Comparison of ENCODE assay signal across 1 cellular context in the genomic region with DNA sequence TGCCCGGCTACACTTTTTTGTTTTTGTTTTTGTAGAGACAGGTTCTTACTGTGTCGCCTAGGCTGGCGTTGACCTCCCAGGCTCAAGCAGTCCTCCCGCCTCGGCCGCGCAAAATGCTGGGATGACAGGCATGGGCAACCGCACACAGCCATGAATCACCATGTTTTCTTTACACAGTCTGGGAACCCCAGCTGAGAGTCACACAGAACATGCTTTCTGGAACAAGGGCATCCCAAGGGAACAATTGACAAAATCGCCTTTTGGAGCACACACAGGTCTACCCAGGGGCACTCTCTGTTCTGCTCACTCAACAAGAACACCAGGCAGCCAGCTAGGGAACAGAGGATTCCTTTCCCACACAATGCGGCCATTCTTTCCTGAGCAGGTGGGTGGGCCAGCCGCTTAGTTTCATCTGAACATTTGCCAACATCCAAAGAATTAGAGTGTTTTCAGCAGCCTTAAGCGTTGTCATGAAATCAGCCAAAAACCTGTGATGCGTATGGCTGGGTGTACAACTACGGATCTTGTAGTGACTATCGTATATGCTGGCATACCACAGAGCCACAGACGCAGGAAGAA.
TF ChIP-seq lines count a peak whose summit lies in the region.

No MANE protein-coding gene starts in this region.

TF ChIP-seq in HepG2, 621 proteins besides CTCF, POLR2A, EP300 and RAD21 (continued from another document):
- TF ChIP-seq, protein P1, sequence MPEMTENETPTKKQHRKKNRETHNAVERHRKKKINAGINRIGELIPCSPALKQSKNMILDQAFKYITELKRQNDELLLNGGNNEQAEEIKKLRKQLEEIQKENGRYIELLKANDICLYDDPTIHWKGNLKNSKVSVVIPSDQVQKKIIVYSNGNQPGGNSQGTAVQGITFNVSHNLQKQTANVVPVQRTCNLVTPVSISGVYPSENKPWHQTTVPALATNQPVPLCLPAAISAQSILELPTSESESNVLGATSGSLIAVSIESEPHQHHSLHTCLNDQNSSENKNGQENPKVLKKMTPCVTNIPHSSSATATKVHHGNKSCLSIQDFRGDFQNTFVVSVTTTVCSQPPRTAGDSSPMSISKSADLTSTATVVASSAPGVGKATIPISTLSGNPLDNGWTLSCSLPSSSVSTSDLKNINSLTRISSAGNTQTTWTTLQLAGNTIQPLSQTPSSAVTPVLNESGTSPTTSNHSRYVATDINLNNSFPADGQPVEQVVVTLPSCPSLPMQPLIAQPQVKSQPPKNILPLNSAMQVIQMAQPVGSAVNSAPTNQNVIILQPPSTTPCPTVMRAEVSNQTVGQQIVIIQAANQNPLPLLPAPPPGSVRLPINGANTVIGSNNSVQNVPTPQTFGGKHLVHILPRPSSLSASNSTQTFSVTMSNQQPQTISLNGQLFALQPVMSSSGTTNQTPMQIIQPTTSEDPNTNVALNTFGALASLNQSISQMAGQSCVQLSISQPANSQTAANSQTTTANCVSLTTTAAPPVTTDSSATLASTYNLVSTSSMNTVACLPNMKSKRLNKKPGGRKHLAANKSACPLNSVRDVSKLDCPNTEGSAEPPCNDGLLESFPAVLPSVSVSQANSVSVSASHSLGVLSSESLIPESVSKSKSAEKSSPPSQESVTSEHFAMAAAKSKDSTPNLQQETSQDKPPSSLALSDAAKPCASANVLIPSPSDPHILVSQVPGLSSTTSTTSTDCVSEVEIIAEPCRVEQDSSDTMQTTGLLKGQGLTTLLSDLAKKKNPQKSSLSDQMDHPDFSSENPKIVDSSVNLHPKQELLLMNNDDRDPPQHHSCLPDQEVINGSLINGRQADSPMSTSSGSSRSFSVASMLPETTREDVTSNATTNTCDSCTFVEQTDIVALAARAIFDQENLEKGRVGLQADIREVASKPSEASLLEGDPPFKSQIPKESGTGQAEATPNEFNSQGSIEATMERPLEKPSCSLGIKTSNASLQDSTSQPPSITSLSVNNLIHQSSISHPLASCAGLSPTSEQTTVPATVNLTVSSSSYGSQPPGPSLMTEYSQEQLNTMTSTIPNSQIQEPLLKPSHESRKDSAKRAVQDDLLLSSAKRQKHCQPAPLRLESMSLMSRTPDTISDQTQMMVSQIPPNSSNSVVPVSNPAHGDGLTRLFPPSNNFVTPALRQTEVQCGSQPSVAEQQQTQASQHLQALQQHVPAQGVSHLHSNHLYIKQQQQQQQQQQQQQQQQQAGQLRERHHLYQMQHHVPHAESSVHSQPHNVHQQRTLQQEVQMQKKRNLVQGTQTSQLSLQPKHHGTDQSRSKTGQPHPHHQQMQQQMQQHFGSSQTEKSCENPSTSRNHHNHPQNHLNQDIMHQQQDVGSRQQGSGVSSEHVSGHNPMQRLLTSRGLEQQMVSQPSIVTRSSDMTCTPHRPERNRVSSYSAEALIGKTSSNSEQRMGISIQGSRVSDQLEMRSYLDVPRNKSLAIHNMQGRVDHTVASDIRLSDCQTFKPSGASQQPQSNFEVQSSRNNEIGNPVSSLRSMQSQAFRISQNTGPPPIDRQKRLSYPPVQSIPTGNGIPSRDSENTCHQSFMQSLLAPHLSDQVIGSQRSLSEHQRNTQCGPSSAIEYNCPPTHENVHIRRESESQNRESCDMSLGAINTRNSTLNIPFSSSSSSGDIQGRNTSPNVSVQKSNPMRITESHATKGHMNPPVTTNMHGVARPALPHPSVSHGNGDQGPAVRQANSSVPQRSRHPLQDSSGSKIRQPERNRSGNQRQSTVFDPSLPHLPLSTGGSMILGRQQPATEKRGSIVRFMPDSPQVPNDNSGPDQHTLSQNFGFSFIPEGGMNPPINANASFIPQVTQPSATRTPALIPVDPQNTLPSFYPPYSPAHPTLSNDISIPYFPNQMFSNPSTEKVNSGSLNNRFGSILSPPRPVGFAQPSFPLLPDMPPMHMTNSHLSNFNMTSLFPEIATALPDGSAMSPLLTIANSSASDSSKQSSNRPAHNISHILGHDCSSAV (CRISPR knock-in tag; IDR thresholded peaks at IDR 0.05; ENCODE audit: borderline replicate concordance) = no peak
- TF ChIP-seq ATRX (CRISPR knock-in tag; IDR thresholded peaks at IDR 0.05; ENCODE audit: borderline replicate concordance) (no peak), MEF2D (CRISPR knock-in tag; IDR thresholded peaks at IDR 0.05) (no peak), SSRP1 (CRISPR knock-in tag; IDR thresholded peaks at IDR 0.05) (no peak), SMYD3 (CRISPR knock-in tag; IDR thresholded peaks at IDR 0.05) (no peak), ZNF614 (CRISPR knock-in tag; IDR thresholded peaks at IDR 0.05; ENCODE audit: borderline replicate concordance) (no peak)
- TF ChIP-seq, protein P2, sequence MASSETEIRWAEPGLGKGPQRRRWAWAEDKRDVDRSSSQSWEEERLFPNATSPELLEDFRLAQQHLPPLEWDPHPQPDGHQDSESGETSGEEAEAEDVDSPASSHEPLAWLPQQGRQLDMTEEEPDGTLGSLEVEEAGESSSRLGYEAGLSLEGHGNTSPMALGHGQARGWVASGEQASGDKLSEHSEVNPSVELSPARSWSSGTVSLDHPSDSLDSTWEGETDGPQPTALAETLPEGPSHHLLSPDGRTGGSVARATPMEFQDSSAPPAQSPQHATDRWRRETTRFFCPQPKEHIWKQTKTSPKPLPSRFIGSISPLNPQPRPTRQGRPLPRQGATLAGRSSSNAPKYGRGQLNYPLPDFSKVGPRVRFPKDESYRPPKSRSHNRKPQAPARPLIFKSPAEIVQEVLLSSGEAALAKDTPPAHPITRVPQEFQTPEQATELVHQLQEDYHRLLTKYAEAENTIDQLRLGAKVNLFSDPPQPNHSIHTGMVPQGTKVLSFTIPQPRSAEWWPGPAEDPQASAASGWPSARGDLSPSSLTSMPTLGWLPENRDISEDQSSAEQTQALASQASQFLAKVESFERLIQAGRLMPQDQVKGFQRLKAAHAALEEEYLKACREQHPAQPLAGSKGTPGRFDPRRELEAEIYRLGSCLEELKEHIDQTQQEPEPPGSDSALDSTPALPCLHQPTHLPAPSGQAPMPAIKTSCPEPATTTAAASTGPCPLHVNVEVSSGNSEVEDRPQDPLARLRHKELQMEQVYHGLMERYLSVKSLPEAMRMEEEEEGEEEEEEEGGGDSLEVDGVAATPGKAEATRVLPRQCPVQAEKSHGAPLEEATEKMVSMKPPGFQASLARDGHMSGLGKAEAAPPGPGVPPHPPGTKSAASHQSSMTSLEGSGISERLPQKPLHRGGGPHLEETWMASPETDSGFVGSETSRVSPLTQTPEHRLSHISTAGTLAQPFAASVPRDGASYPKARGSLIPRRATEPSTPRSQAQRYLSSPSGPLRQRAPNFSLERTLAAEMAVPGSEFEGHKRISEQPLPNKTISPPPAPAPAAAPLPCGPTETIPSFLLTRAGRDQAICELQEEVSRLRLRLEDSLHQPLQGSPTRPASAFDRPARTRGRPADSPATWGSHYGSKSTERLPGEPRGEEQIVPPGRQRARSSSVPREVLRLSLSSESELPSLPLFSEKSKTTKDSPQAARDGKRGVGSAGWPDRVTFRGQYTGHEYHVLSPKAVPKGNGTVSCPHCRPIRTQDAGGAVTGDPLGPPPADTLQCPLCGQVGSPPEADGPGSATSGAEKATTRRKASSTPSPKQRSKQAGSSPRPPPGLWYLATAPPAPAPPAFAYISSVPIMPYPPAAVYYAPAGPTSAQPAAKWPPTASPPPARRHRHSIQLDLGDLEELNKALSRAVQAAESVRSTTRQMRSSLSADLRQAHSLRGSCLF (CRISPR knock-in tag; IDR thresholded peaks at IDR 0.05; ENCODE audit: borderline replicate concordance) = no peak
- TF ChIP-seq, protein P3, sequence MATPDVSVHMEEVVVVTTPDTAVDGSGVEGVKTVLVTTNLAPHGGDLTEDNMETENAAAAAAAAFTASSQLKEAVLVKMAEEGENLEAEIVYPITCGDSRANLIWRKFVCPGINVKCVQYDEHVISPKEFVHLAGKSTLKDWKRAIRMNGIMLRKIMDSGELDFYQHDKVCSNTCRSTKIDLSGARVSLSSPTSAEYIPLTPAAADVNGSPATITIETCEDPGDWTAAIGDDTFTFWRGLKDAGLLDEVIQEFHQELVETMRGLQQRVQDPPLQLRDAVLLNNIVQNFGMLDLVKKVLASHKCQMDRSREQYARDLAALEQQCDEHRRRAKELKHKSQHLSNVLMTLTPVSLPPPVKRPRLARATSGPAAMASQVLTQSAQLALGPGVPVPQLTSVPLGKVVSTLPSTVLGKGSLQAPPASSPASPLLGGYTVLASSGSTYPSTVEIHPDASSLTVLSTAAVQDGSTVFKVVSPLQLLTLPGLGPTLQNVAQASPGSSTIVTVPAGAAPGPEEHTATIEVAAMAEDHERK (CRISPR knock-in tag; IDR thresholded peaks at IDR 0.05; ENCODE audit: low read depth) = no peak
- TF ChIP-seq, protein P4, sequence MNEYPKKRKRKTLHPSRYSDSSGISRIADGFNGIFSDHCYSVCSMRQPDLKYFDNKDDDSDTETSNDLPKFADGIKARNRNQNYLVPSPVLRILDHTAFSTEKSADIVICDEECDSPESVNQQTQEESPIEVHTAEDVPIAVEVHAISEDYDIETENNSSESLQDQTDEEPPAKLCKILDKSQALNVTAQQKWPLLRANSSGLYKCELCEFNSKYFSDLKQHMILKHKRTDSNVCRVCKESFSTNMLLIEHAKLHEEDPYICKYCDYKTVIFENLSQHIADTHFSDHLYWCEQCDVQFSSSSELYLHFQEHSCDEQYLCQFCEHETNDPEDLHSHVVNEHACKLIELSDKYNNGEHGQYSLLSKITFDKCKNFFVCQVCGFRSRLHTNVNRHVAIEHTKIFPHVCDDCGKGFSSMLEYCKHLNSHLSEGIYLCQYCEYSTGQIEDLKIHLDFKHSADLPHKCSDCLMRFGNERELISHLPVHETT (CRISPR knock-in tag; conservative IDR thresholded peaks at IDR 0.05) = no peak
- TF ChIP-seq, protein P5, sequence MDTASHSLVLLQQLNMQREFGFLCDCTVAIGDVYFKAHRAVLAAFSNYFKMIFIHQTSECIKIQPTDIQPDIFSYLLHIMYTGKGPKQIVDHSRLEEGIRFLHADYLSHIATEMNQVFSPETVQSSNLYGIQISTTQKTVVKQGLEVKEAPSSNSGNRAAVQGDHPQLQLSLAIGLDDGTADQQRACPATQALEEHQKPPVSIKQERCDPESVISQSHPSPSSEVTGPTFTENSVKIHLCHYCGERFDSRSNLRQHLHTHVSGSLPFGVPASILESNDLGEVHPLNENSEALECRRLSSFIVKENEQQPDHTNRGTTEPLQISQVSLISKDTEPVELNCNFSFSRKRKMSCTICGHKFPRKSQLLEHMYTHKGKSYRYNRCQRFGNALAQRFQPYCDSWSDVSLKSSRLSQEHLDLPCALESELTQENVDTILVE (CRISPR knock-in tag; IDR thresholded peaks at IDR 0.05) = no peak
- TF ChIP-seq, protein P6, sequence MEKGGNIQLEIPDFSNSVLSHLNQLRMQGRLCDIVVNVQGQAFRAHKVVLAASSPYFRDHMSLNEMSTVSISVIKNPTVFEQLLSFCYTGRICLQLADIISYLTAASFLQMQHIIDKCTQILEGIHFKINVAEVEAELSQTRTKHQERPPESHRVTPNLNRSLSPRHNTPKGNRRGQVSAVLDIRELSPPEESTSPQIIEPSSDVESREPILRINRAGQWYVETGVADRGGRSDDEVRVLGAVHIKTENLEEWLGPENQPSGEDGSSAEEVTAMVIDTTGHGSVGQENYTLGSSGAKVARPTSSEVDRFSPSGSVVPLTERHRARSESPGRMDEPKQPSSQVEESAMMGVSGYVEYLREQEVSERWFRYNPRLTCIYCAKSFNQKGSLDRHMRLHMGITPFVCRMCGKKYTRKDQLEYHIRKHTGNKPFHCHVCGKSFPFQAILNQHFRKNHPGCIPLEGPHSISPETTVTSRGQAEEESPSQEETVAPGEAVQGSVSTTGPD (CRISPR knock-in tag; IDR thresholded peaks at IDR 0.05) = no peak
